ENCODE assay signal across 3 cellular contexts in the genomic region with DNA sequence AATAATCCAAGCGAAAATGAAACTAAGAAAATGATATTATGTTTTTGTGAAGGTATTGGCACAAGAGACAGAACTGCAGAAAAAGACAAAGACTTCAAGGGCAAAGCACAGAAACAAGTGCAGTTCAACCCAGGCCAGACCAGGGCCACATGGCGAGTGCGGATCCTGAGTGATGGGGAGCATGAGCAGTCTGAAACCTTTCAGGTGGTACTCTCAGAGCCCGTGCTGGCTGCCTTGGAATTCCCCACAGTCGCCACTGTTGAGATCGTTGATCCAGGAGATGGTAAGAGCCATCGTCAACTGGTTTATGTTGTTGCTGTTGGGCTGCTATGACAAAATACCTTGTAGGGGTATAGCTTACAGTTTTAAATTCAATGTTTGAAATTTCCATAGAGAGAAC.
TF ChIP-seq lines count a peak whose summit lies in the region.

No MANE protein-coding gene starts in this region.

TF ChIP-seq in SK-N-SH, 30 proteins besides CTCF, POLR2A, EP300 and RAD21:
- no peak for TF ChIP-seq CHD2 (IDR thresholded peaks at IDR 0.05; ENCODE audit: low read length, partially characterized antibody)
- no peak for TF ChIP-seq NRF1 (IDR thresholded peaks at IDR 0.05; ENCODE audit: low read depth, low read length)
- TF ChIP-seq SMC3 (IDR thresholded peaks at IDR 0.05; ENCODE audit: low read depth, low read length): no peak
- TF ChIP-seq NFIC (IDR thresholded peaks at IDR 0.05; ENCODE audit: borderline replicate concordance): no peak

TF ChIP-seq in SK-N-SH treated with all-trans-retinoic acid at 6 μM for 48 hours, 23 proteins besides CTCF, POLR2A, EP300 and RAD21:
- TF ChIP-seq TOX (CRISPR knock-in tag; IDR thresholded peaks at IDR 0.05; ENCODE audit: borderline replicate concordance) (no peak), ZNF70 (CRISPR knock-in tag; IDR thresholded peaks at IDR 0.05) (no peak), GLIS3 (CRISPR knock-in tag; IDR thresholded peaks at IDR 0.05) (no peak), CSDC2 (CRISPR knock-in tag; IDR thresholded peaks at IDR 0.05) (no peak), ZC3H10 (CRISPR knock-in tag; IDR thresholded peaks at IDR 0.05) (no peak), ESRRG (CRISPR knock-in tag; IDR thresholded peaks at IDR 0.05) (no peak), TCF4 (CRISPR knock-in tag; IDR thresholded peaks at IDR 0.05; ENCODE audit: borderline replicate concordance) (no peak), ISL1 (CRISPR knock-in tag; IDR thresholded peaks at IDR 0.05) (no peak), ZNF565 (CRISPR knock-in tag; conservative IDR thresholded peaks at IDR 0.05; ENCODE audit: low read depth) (no peak), BACH2 (CRISPR knock-in tag; IDR thresholded peaks at IDR 0.05; ENCODE audit: borderline replicate concordance) (no peak)
- TF ChIP-seq, protein P1, sequence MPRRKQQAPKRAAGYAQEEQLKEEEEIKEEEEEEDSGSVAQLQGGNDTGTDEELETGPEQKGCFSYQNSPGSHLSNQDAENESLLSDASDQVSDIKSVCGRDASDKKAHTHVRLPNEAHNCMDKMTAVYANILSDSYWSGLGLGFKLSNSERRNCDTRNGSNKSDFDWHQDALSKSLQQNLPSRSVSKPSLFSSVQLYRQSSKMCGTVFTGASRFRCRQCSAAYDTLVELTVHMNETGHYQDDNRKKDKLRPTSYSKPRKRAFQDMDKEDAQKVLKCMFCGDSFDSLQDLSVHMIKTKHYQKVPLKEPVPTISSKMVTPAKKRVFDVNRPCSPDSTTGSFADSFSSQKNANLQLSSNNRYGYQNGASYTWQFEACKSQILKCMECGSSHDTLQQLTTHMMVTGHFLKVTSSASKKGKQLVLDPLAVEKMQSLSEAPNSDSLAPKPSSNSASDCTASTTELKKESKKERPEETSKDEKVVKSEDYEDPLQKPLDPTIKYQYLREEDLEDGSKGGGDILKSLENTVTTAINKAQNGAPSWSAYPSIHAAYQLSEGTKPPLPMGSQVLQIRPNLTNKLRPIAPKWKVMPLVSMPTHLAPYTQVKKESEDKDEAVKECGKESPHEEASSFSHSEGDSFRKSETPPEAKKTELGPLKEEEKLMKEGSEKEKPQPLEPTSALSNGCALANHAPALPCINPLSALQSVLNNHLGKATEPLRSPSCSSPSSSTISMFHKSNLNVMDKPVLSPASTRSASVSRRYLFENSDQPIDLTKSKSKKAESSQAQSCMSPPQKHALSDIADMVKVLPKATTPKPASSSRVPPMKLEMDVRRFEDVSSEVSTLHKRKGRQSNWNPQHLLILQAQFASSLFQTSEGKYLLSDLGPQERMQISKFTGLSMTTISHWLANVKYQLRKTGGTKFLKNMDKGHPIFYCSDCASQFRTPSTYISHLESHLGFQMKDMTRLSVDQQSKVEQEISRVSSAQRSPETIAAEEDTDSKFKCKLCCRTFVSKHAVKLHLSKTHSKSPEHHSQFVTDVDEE (CRISPR knock-in tag; IDR thresholded peaks at IDR 0.05): no peak
- TF ChIP-seq, protein P2, sequence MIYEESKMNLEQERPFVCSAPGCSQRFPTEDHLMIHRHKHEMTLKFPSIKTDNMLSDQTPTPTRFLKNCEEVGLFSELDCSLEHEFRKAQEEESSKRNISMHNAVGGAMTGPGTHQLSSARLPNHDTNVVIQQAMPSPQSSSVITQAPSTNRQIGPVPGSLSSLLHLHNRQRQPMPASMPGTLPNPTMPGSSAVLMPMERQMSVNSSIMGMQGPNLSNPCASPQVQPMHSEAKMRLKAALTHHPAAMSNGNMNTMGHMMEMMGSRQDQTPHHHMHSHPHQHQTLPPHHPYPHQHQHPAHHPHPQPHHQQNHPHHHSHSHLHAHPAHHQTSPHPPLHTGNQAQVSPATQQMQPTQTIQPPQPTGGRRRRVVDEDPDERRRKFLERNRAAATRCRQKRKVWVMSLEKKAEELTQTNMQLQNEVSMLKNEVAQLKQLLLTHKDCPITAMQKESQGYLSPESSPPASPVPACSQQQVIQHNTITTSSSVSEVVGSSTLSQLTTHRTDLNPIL (CRISPR knock-in tag; IDR thresholded peaks at IDR 0.05; ENCODE audit: low read depth): no peak
- TF ChIP-seq, protein P3, sequence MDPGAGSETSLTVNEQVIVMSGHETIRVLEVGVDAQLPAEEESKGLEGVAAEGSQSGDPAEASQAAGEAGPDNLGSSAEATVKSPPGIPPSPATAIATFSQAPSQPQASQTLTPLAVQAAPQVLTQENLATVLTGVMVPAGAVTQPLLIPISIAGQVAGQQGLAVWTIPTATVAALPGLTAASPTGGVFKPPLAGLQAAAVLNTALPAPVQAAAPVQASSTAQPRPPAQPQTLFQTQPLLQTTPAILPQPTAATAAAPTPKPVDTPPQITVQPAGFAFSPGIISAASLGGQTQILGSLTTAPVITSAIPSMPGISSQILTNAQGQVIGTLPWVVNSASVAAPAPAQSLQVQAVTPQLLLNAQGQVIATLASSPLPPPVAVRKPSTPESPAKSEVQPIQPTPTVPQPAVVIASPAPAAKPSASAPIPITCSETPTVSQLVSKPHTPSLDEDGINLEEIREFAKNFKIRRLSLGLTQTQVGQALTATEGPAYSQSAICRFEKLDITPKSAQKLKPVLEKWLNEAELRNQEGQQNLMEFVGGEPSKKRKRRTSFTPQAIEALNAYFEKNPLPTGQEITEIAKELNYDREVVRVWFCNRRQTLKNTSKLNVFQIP (CRISPR knock-in tag; IDR thresholded peaks at IDR 0.05; ENCODE audit: borderline replicate concordance, low read depth): no peak

TF ChIP-seq in IMR-90, 13 proteins besides CTCF, POLR2A, EP300 and RAD21:
- TF ChIP-seq, protein P4, sequence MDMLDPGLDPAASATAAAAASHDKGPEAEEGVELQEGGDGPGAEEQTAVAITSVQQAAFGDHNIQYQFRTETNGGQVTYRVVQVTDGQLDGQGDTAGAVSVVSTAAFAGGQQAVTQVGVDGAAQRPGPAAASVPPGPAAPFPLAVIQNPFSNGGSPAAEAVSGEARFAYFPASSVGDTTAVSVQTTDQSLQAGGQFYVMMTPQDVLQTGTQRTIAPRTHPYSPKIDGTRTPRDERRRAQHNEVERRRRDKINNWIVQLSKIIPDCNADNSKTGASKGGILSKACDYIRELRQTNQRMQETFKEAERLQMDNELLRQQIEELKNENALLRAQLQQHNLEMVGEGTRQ (IDR thresholded peaks at IDR 0.05; ENCODE audit: low read depth, low read length): no peak
- TF ChIP-seq NFE2L2 (IDR thresholded peaks at IDR 0.05; ENCODE audit: low read depth, low read length): no peak
- TF ChIP-seq CEBPB (IDR thresholded peaks at IDR 0.05; ENCODE audit: low read depth, low read length): no peak
- TF ChIP-seq, protein P5, sequence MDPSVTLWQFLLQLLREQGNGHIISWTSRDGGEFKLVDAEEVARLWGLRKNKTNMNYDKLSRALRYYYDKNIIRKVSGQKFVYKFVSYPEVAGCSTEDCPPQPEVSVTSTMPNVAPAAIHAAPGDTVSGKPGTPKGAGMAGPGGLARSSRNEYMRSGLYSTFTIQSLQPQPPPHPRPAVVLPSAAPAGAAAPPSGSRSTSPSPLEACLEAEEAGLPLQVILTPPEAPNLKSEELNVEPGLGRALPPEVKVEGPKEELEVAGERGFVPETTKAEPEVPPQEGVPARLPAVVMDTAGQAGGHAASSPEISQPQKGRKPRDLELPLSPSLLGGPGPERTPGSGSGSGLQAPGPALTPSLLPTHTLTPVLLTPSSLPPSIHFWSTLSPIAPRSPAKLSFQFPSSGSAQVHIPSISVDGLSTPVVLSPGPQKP (IDR thresholded peaks at IDR 0.05; ENCODE audit: borderline replicate concordance, low read depth, low read length): no peak
- TF ChIP-seq MXI1 (IDR thresholded peaks at IDR 0.05; ENCODE audit: borderline replicate concordance, low read depth, low read length): no peak
- no peak for TF ChIP-seq BHLHE40 (IDR thresholded peaks at IDR 0.05; ENCODE audit: low read depth, low read length)
TF ChIP-seq in IMR-90: peak in this region for 0.
